ENCODE assay signal across 22 cellular contexts in the genomic region with DNA sequence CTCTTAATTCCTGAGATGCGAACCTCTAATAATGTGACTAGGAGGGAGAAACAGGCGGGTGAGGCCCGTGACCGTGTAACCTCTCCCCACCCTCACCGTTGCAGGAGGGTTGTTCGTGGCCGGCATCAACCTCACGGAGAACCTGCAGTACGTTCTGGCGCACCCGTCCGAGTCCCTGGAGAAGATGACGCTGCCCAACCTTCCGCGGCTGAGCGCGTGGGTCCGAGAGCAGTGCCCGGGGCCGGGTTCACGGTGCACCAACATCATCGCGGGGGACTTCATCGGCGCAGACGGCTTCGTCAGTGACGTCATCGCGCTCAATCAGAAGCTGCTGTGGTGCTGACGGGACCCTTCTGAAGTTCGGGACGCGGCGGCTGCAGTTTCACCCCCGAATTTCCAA.
"Had no signal": no experiment of that assay in that cellular context is flagged by ENCODE, and none has a peak within 500 bp of the region (broad histone marks: within the 10 kb centered on the region; RNA-seq: fewer than 3 reads in every experiment).

No MANE protein-coding gene starts in this region.

- H3K9me3 Mint-ChIP-seq: activated B cell treated with CpG ODN at 0.5 μM for 24 hours; activated CD4-positive, alpha-beta memory T cell treated with anti-CD3 and anti-CD28 coated beads for 36 hours; natural killer cell treated with Interleukin-12 subunit alpha and Interleukin-12 subunit beta and Interleukin-15 and Interleukin-18, amount 100 ng/mL, for 72 hours; stimulated activated effector memory CD8-positive, alpha-beta T cell treated with anti-CD3 and anti-CD28 coated beads, Interleukin-12 subunit alpha, Interleukin-12 subunit beta, amount 100 ng/mL, for 72 hours; stimulated activated naive CD8-positive, alpha-beta T cell treated with anti-CD3 and anti-CD28 coated beads, Interleukin-15, amount 100 ng/mL, for 72 hours had no signal

- ATAC-seq: gastroesophageal sphincter; left lobe of liver; natural killer cell treated with Interleukin-12 subunit alpha and Interleukin-12 subunit beta and Interleukin-15 and Interleukin-18, amount 100 ng/mL, for 72 hours; stimulated activated effector memory CD8-positive, alpha-beta T cell treated with anti-CD3 and anti-CD28 coated beads, Interleukin-12 subunit alpha, Interleukin-12 subunit beta, amount 100 ng/mL, for 72 hours; stimulated activated naive CD8-positive, alpha-beta T cell treated with anti-CD3 and anti-CD28 coated beads, Interleukin-15, amount 100 ng/mL, for 72 hours had no signal

- H3K4me3 Mint-ChIP-seq: activated B cell treated with CpG ODN at 0.5 μM for 24 hours; activated CD4-positive, alpha-beta memory T cell treated with anti-CD3 and anti-CD28 coated beads for 36 hours; activated naive CD8-positive, alpha-beta T cell treated with anti-CD3 and anti-CD28 coated beads for 36 hours; natural killer cell treated with Interleukin-12 subunit alpha and Interleukin-12 subunit beta and Interleukin-15 and Interleukin-18, amount 100 ng/mL, for 72 hours; stimulated activated effector memory CD8-positive, alpha-beta T cell treated with anti-CD3 and anti-CD28 coated beads, Interleukin-12 subunit alpha, Interleukin-12 subunit beta, amount 100 ng/mL, for 72 hours; stimulated activated naive CD8-positive, alpha-beta T cell treated with anti-CD3 and anti-CD28 coated beads, Interleukin-15, amount 100 ng/mL, for 72 hours had no signal

- DNase-seq: activated B cell treated with CpG ODN at 0.5 μM for 24 hours; activated CD4-positive, alpha-beta memory T cell treated with anti-CD3 and anti-CD28 coated beads for 36 hours; activated CD4-positive, alpha-beta T cell treated with anti-CD3 and anti-CD28 coated beads for 48 hours; activated naive CD4-positive, alpha-beta T cell treated with Interleukin-2 at 50 U/mL for 16 hours; activated naive CD8-positive, alpha-beta T cell treated with anti-CD3 and anti-CD28 coated beads for 36 hours; activated T-cell treated with anti-CD3 and anti-CD28 coated beads, Interleukin-2, amount 50 U/mL, for 48 hours; islet precursor cell; stimulated activated CD4-positive, alpha-beta T cell treated with anti-CD3 and anti-CD28 coated beads, Interleukin-2, amount 100 ng/mL, for 24 hours; stimulated activated naive CD8-positive, alpha-beta T cell treated with anti-CD3 and anti-CD28 coated beads, Interleukin-15, amount 100 ng/mL, for 72 hours; T-helper 1 cell; T-helper 9 cell; tibial artery had no signal

- H3K9me3 ChIP-seq: neutrophil, ovary, prostate gland had no signal

- H3K36me3 Mint-ChIP-seq: natural killer cell treated with Interleukin-12 subunit alpha and Interleukin-12 subunit beta and Interleukin-15 and Interleukin-18, amount 100 ng/mL, for 72 hours had no signal

- H3K27me3 Mint-ChIP-seq: activated B cell treated with CpG ODN at 0.5 μM for 24 hours; activated CD4-positive, alpha-beta memory T cell treated with anti-CD3 and anti-CD28 coated beads for 36 hours; activated naive CD8-positive, alpha-beta T cell treated with anti-CD3 and anti-CD28 coated beads for 36 hours; natural killer cell treated with Interleukin-12 subunit alpha and Interleukin-12 subunit beta and Interleukin-15 and Interleukin-18, amount 100 ng/mL, for 72 hours; stimulated activated naive CD8-positive, alpha-beta T cell treated with anti-CD3 and anti-CD28 coated beads, Interleukin-15, amount 100 ng/mL, for 72 hours had no signal

- H3K36me3 ChIP-seq: breast epithelium, ovary, prostate gland had no signal

- H3K4me1 Mint-ChIP-seq: activated B cell treated with CpG ODN at 0.5 μM for 24 hours; activated naive CD8-positive, alpha-beta T cell treated with anti-CD3 and anti-CD28 coated beads for 36 hours; stimulated activated effector memory CD8-positive, alpha-beta T cell treated with anti-CD3 and anti-CD28 coated beads, Interleukin-12 subunit alpha, Interleukin-12 subunit beta, amount 100 ng/mL, for 72 hours; stimulated activated naive CD8-positive, alpha-beta T cell treated with anti-CD3 and anti-CD28 coated beads, Interleukin-15, amount 100 ng/mL, for 72 hours had no signal

- H3K27me3 ChIP-seq: breast epithelium, gastroesophageal sphincter, neutrophil, ovary, tibial artery had no signal

- H3K4me3 ChIP-seq: breast epithelium, coronary artery, gastroesophageal sphincter, ovary, prostate gland, skin epidermis, tibial artery had no signal

- H3K27ac ChIP-seq: breast epithelium, coronary artery, gastroesophageal sphincter, neutrophil, ovary, prostate gland, skin epidermis, tibial artery had no signal

- H3K4me1 ChIP-seq: breast epithelium, gastroesophageal sphincter, prostate gland, tibial artery had no signal

- H3K27ac Mint-ChIP-seq: activated B cell treated with CpG ODN at 0.5 μM for 24 hours; activated CD4-positive, alpha-beta memory T cell treated with anti-CD3 and anti-CD28 coated beads for 36 hours; activated naive CD8-positive, alpha-beta T cell treated with anti-CD3 and anti-CD28 coated beads for 36 hours; natural killer cell treated with Interleukin-12 subunit alpha and Interleukin-12 subunit beta and Interleukin-15 and Interleukin-18, amount 100 ng/mL, for 72 hours; stimulated activated effector memory CD8-positive, alpha-beta T cell treated with anti-CD3 and anti-CD28 coated beads, Interleukin-12 subunit alpha, Interleukin-12 subunit beta, amount 100 ng/mL, for 72 hours had no signal
